ENCODE assay signal across 35 cellular contexts in the genomic region with DNA sequence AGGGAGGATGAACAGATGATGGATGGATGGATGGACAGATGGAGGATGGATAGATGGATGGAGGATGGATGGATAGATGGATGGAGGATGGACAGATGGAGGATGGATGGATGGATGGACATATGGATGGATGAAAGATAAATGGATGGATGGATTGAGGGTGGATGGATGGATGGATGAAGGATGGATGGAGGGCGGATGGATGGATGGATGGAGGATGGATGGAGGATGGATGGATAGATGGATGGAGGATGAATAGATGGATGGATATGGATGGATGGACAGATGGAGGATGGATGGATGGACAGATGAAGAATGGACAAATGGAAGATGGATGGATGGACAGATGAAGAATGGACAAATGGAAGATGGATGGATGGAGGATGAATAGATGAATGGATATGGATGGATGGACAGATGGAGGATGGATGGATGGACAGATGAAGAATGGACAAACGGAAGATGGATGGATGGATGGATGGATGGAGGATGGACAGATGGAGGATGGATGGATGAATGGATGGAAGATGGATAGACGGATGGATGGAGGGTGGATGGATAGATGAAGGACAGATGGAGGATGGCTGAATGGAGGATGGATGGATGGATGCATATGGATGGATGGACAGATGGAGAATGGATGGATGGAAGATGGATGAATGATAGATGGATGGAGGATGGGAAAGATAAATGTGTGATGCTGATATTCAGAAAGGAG. TPM values are rescaled to one million over a fixed set of nuclear protein-coding genes. Genes with fewer than 3 reads are reported as not detected.
"Had no signal": no experiment of that assay in that cellular context is flagged by ENCODE, and none has a peak within 500 bp of the region (broad histone marks: within the 10 kb centered on the region; RNA-seq: fewer than 3 reads in every experiment).

No MANE protein-coding gene starts in this region.

- H3K4me2 ChIP-seq: PC-9 had no signal

- H2AFZ ChIP-seq: PC-9 had no signal

- H3K27me3 ChIP-seq: brain microvascular endothelial cell had no signal

- FAIRE-seq: RCC 7860 had no signal

- H3K27ac ChIP-seq: brain microvascular endothelial cell, cardiac muscle cell, PC-9, VCaP had no signal

- H3K36me3 ChIP-seq: brain microvascular endothelial cell, cardiac muscle cell had no signal

- H3K4me3 ChIP-seq: cardiac muscle cell, PC-9 had no signal

- DNase-seq: activated B cell treated with CpG ODN at 0.5 μM for 24 hours; activated CD4-positive, alpha-beta memory T cell treated with anti-CD3 and anti-CD28 coated beads for 36 hours; activated CD4-positive, alpha-beta T cell treated with anti-CD3 and anti-CD28 coated beads for 4 hours; activated CD4-positive, alpha-beta T cell treated with anti-CD3 and anti-CD28 coated beads, Interleukin-2, amount 50 U/mL, for 1 hour; activated CD4-positive, CD25-positive, alpha-beta regulatory T cell treated with anti-CD3 and anti-CD28 coated beads, Interleukin-2, amount 50 U/mL, for 72 hours; activated CD8-positive, alpha-beta memory T cell treated with anti-CD3 and anti-CD28 coated beads, Interleukin-2, amount 50 U/mL, for 4 hours; activated naive CD4-positive, alpha-beta T cell; activated naive CD4-positive, alpha-beta T cell treated with anti-CD3 and anti-CD28 coated beads, Interleukin-2, amount 50 U/mL, for 16 hours; activated naive CD8-positive, alpha-beta T cell treated with anti-CD3 and anti-CD28 coated beads for 36 hours; activated T-cell treated with anti-CD3 and anti-CD28 coated beads for 4 hours; activated T-cell treated with anti-CD3 and anti-CD28 coated beads, Interleukin-2, amount 50 U/mL, for 4 hours; amniotic stem cell; brain microvascular endothelial cell; NCI-H1105; NCI-H1436; NCI-H1694; NCI-H1930; NCI-H345; NCI-H524 treated with DMSO at 0.1 percent for 48 hours; NK-92 treated with Interleukin-12 subunit alpha and Interleukin-12 subunit beta, amount 100 ng/mL, for 24 hours; PC-9; Right ventricle myocardium superior; SW 1271; T-helper 1 cell; T-helper 2 cell; T-helper 9 cell had no signal

RNA-seq across cellular contexts. Expression of a gene that starts 7.4 kb away (rescaled TPM):
- total RNA-seq: activated B cell treated with CpG ODN at 0.5 μM for 24 hours; activated naive CD8-positive, alpha-beta T cell treated with anti-CD3 and anti-CD28 coated beads for 36 hours had no signal
- polyA plus RNA-seq: cardiac muscle cell had no signal

RNA-seq across cellular contexts. Expression of a gene that starts 46.0 kb away (rescaled TPM):
- total RNA-seq: activated B cell treated with CpG ODN at 0.5 μM for 24 hours; activated CD4-positive, alpha-beta memory T cell treated with anti-CD3 and anti-CD28 coated beads for 36 hours; activated naive CD8-positive, alpha-beta T cell treated with anti-CD3 and anti-CD28 coated beads for 36 hours; activated T-cell treated with anti-CD3 and anti-CD28 coated beads, Interleukin-2, amount 50 U/mL, for 4 hours; activated T-helper 1 cell treated with anti-CD3 and anti-CD28 coated beads, Interleukin-12 subunit alpha, Interleukin-12 subunit beta, Interleukin-2, Interleukin-4 antibody, amounts not matched to agents 30 ng/mL and 10 ng/mL and 1 ng/mL, durations not matched to agents 14 hours and 24 hours and 36 hours; aorta; cardiac muscle cell; chondrocyte; MCF 10A; NCI-H460; OCI-LY7; PC-9; Right ventricle myocardium superior had no signal
- polyA plus RNA-seq: aorta, cardiac muscle cell had no signal
